1 cellular context compared by ENCODE assay signal in the genomic region with DNA sequence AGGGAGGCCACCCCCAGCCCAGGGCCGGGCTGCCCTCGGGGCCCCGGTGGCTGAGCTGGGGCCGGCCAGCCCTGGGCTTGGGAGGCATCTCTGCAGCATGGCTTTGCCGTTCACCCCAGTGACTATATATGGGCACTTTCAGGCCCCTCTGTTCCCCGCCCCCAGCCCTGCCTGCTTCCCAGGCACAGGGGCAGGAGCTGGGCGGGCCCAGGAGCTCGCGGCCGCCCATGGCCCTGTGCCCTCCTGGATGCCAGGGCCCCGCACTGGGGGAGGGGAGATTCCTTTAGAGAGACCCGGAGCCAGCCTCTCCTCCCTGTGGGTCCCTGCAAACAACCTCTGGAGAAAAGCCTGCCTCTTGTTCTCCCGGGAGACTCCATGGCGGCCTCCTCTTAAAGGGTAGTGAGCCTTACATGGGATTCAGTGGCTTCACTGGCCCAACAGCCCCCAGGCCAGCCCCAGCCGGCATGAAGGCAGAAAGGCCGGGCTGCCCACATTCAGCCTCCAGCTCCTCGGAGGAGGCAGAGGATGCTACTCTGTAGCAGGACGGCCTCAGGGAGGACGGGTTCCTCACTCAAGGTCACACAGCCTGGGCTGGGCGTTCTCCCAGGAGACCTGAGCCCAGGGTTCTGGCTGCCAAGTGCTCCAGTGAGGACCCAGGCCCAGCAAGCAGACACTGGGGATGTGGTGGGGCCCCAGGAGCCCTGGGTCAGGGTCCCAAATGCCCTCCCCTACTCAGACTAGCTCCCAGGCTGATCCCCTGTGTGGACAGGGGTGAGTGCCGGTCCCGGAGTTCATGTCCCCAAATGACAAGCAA.
TF ChIP-seq lines count a peak whose summit lies in the region.

No MANE protein-coding gene starts in this region.

TF ChIP-seq in A549, 52 proteins besides CTCF, POLR2A, EP300 and RAD21:
- TF ChIP-seq, protein P1, sequence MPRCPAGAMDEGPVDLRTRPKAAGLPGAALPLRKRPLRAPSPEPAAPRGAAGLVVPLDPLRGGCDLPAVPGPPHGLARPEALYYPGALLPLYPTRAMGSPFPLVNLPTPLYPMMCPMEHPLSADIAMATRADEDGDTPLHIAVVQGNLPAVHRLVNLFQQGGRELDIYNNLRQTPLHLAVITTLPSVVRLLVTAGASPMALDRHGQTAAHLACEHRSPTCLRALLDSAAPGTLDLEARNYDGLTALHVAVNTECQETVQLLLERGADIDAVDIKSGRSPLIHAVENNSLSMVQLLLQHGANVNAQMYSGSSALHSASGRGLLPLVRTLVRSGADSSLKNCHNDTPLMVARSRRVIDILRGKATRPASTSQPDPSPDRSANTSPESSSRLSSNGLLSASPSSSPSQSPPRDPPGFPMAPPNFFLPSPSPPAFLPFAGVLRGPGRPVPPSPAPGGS (IDR thresholded peaks at IDR 0.05), result no peak
- TF ChIP-seq MAZ (IDR thresholded peaks at IDR 0.05; ENCODE audit: borderline replicate concordance, low read depth, low read length) (no peak), CEBPB (IDR thresholded peaks at IDR 0.05) (no peak), RCOR1 (IDR thresholded peaks at IDR 0.05; ENCODE audit: low read depth, low read length) (no peak), MYC (IDR thresholded peaks at IDR 0.05; ENCODE audit: borderline replicate concordance, low read length) (no peak), MAFK (IDR thresholded peaks at IDR 0.05; ENCODE audit: partially characterized antibody) (no peak), ZFP36 (IDR thresholded peaks at IDR 0.05; ENCODE audit: borderline replicate concordance, partially characterized antibody) (no peak), JUN (IDR thresholded peaks at IDR 0.05) (no peak), FOXS1 (CRISPR knock-in tag; IDR thresholded peaks at IDR 0.05) (no peak)
